16 cellular contexts compared by ENCODE assay signal in genomic region chr7:129841465-129841864, GRCh38.
DNase-seq lines count a peak whose midpoint lies in the region; ATAC-seq and TF ChIP-seq lines count a peak whose summit lies in the region.
"Had no signal": no experiment of that assay in that cellular context is flagged by ENCODE, and none has a peak within 500 bp of the region (broad histone marks: within the 10 kb centered on the region; RNA-seq: fewer than 3 reads in every experiment).

No MANE protein-coding gene starts in this region.

- peak overlapping the region; percentile 28 to 68 for H3K27ac ChIP-seq in ascending aorta
- peak overlapping the region in 7 of 8 donors; percentile 20 to 78 (median 61) for H3K27ac ChIP-seq in spleen
- no peak overlapping the region for H3K27ac ChIP-seq in colonic mucosa
- no peak overlapping the region for H3K27ac ChIP-seq in endodermal cell (ENCODE audit: low read depth, low read length)
- H3K27ac ChIP-seq: foreskin keratinocyte, lower lobe of right lung had no signal

- peak; percentile 74 to 82 for ATAC-seq in activated T-cell treated with anti-CD3 and anti-CD28 coated beads, Interleukin-2, amount 50 U/mL, for 72 hours (replicated peaks in 1 of 2)
- no peak for ATAC-seq in GM19452 (IDR thresholded peaks at IDR 0.05; ENCODE audit: unreplicated experiment)
- ATAC-seq: foreskin keratinocyte had no signal

- H3K36me3 ChIP-seq in ascending aorta (peaks cover 0 to 12% of the 10 kb centered on the region in 2 donors), spleen (peaks cover 0 to 36% (median 8%) of the 10 kb centered on the region in 6 donors), colonic mucosa (no peaks in the 10 kb centered on the region), endodermal cell (ENCODE audit: control insufficient read depth, insufficient read depth, low read length) (peaks cover 24% of the 10 kb centered on the region)

- H3K4me3 ChIP-seq in NB4 (ENCODE audit: low read depth, low read length) (no peak overlapping the region), ascending aorta (no peak overlapping the region), spleen (no peak overlapping the region), colonic mucosa (no peak overlapping the region), endodermal cell (ENCODE audit: low read length) (no peak overlapping the region)
- H3K4me3 ChIP-seq: lower lobe of right lung had no signal

- no peak overlapping the region for H3K9ac ChIP-seq in colonic mucosa (ENCODE audit: low read depth in 2 of 2, low read length in 2 of 2)
- H3K9ac ChIP-seq in endodermal cell (ENCODE audit: extremely low read depth, low read length, poor library complexity, severe bottlenecking): no peak overlapping the region

- no peaks in the 10 kb centered on the region for H3K9me3 Mint-ChIP-seq in activated T-cell treated with anti-CD3 and anti-CD28 coated beads, Interleukin-2, amount 50 U/mL, for 72 hours
- no peaks in the 10 kb centered on the region for H3K9me3 Mint-ChIP-seq in endodermal cell
- H3K9me3 Mint-ChIP-seq: activated T-cell treated with anti-CD3 and anti-CD28 coated beads, Interleukin-2, amount 50 U/mL, for 4 hours; IgD-negative memory B cell; nephron progenitor cell had no signal

- H3K9me3 ChIP-seq in ascending aorta (no peaks in the 10 kb centered on the region), spleen (no peaks in the 10 kb centered on the region), colonic mucosa (no peaks in the 10 kb centered on the region), endodermal cell (ENCODE audit: control insufficient read depth, low read length) (no peaks in the 10 kb centered on the region)
- H3K9me3 ChIP-seq: lower lobe of right lung had no signal

- TF ChIP-seq POLR2A in NB4 (IDR thresholded peaks at IDR 0.05; ENCODE audit: extremely low read depth, insufficient read length): no peak
- no peak for TF ChIP-seq POLR2A in spleen (IDR thresholded peaks at IDR 0.05)

- H3K4me1 ChIP-seq in ascending aorta (peaks cover 10 to 39% of the 10 kb centered on the region in 2 donors), spleen (peaks cover 4 to 76% (median 50%) of the 10 kb centered on the region in 6 donors), colonic mucosa (no peaks in the 10 kb centered on the region), endodermal cell (ENCODE audit: control insufficient read depth, insufficient read depth, low read length) (no peaks in the 10 kb centered on the region)

- H3K27me3 ChIP-seq in ascending aorta (no peaks in the 10 kb centered on the region), spleen (replicated peaks in 1 of 7) (no peaks in the 10 kb centered on the region), colonic mucosa (no peaks in the 10 kb centered on the region), endodermal cell (ENCODE audit: control insufficient read depth, insufficient read depth, low read length, poor library complexity, severe bottlenecking) (no peaks in the 10 kb centered on the region)
- H3K27me3 ChIP-seq: foreskin keratinocyte had no signal

- WGBS in spleen, 5 donors: 56 to 81% (median 71%) methylated on average over 3 of the region's 3 CpGs
- WGBS in endodermal cell (ENCODE audit: insufficient coverage in 1 of 2, insufficient read length in 1 of 2), 2 experiments: 87 to 100% methylated on average over 2 to 3 of the region's 3 CpGs

- TF ChIP-seq CTCF in NB4 (IDR thresholded peaks at IDR 0.05; ENCODE audit: low read depth, low read length) (no peak), ascending aorta (IDR thresholded peaks at IDR 0.05) (no peak), spleen (IDR thresholded peaks at IDR 0.05 in 8 of 11, conservative IDR thresholded peaks at IDR 0.05 in 3 of 11) (no peak), colonic mucosa (IDR thresholded peaks at IDR 0.05) (no peak), endodermal cell (conservative IDR thresholded peaks at IDR 0.05) (no peak)

- intact Hi-C loops in ascending aorta (cut with DNase I) (no loop called here), spleen (cut with DNase I; ENCODE audit: low total_unique reads) (no loop called here), colonic mucosa (cut with DNase I) (no loop called here)

- H3K27ac Mint-ChIP-seq in activated T-cell treated with anti-CD3 and anti-CD28 coated beads, Interleukin-2, amount 50 U/mL, for 72 hours: peak overlapping the region; percentile 80
- no peak overlapping the region for H3K27ac Mint-ChIP-seq in endodermal cell
- H3K27ac Mint-ChIP-seq: IgD-negative memory B cell, nephron progenitor cell had no signal

- no peaks in the 10 kb centered on the region for H3K36me3 Mint-ChIP-seq in activated T-cell treated with anti-CD3 and anti-CD28 coated beads, Interleukin-2, amount 50 U/mL, for 72 hours (ENCODE audit: insufficient read depth in 2 of 2)
- H3K36me3 Mint-ChIP-seq in endodermal cell (ENCODE audit: low read depth): peaks cover 10% of the 10 kb centered on the region
- H3K36me3 Mint-ChIP-seq: IgD-negative memory B cell had no signal

- H3K27me3 Mint-ChIP-seq in activated T-cell treated with anti-CD3 and anti-CD28 coated beads, Interleukin-2, amount 50 U/mL, for 72 hours (ENCODE audit: low read depth): no peaks in the 10 kb centered on the region
- H3K27me3 Mint-ChIP-seq in endodermal cell (ENCODE audit: insufficient read depth): no peaks in the 10 kb centered on the region
- H3K27me3 Mint-ChIP-seq: IgD-negative memory B cell had no signal

- DNase-seq in activated T-cell treated with anti-CD3 and anti-CD28 coated beads, Interleukin-2, amount 50 U/mL, for 72 hours: no peak
- DNase-seq in activated T-cell treated with anti-CD3 and anti-CD28 coated beads, Interleukin-2, amount 50 U/mL, for 48 hours: no peak
- peak; percentile 62 for DNase-seq in NB4 (ENCODE audit: low read depth)
- no peak for DNase-seq in ascending aorta (ENCODE audit: low spot score in 2 of 2)
- DNase-seq in spleen: no peak
- DNase-seq in colonic mucosa: no peak
- no peak for DNase-seq in endodermal cell
- DNase-seq: activated T-cell treated with anti-CD3 and anti-CD28 coated beads, Interleukin-2, amount 50 U/mL, for 4 hours; amniotic stem cell; EL; foreskin keratinocyte; lower lobe of right lung; NCI-H1105; nephron progenitor cell had no signal

- peaks cover 47% of the 10 kb centered on the region for H3K4me1 Mint-ChIP-seq in activated T-cell treated with anti-CD3 and anti-CD28 coated beads, Interleukin-2, amount 50 U/mL, for 72 hours (ENCODE audit: low read depth)
- peaks cover 15% of the 10 kb centered on the region for H3K4me1 Mint-ChIP-seq in endodermal cell

- H3K4me3 Mint-ChIP-seq in activated T-cell treated with anti-CD3 and anti-CD28 coated beads, Interleukin-2, amount 50 U/mL, for 72 hours: no peak overlapping the region
- H3K4me3 Mint-ChIP-seq in endodermal cell: no peak overlapping the region
- H3K4me3 Mint-ChIP-seq: activated T-cell treated with anti-CD3 and anti-CD28 coated beads, Interleukin-2, amount 50 U/mL, for 4 hours; IgD-negative memory B cell; nephron progenitor cell had no signal

Comparison
In these comparisons a context has a peak if more than half of its experiments do, and no peak if none do; other contexts are left out.
1. H3K27ac ChIP-seq: peak in ascending aorta (2 of 2) and spleen (7 of 8); none in colonic mucosa (single experiment) and endodermal cell (single experiment).